ENCODE assay signal across 18 cellular contexts in the genomic region with DNA sequence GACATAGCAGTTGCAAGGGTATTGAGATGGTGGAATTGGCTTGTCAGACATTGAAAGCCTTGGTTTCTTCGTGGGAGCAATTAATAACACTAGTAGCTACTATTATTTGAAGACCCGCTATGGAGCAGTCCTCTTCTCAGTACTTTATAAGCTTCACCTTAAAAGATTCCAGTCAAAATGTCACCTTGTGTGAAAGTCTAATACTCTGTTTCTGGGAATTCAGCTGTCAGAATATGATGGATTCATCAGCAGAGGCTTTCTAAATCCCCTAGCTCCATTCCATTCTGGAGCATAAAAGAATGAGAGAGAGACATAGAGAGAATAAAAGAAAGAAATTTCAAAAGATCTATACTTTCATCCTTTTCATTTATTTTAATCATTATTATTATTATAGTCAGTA.
DNase-seq lines count a peak whose midpoint lies in the region; ATAC-seq, FAIRE-seq and TF ChIP-seq lines count a peak whose summit lies in the region.
"Had no signal": no experiment of that assay in that cellular context is flagged by ENCODE, and none has a peak within 500 bp of the region (broad histone marks: within the 10 kb centered on the region; RNA-seq: fewer than 3 reads in every experiment).

No MANE protein-coding gene starts in this region.

- no peaks in the 10 kb centered on the region for H3K79me2 ChIP-seq in astrocyte (ENCODE audit: insufficient read depth, low read length)
- no peaks in the 10 kb centered on the region for H3K79me2 ChIP-seq in hepatocyte
- H3K79me2 ChIP-seq in neural cell (replicated peaks; ENCODE audit: insufficient read depth, low read length): no peaks in the 10 kb centered on the region

- no peak overlapping the region for H3K9ac ChIP-seq in astrocyte (ENCODE audit: low read length)
- no peak overlapping the region for H3K9ac ChIP-seq in neural cell (ENCODE audit: low read length)
- H3K9ac ChIP-seq: GM23248 had no signal

- H2AFZ ChIP-seq in astrocyte (ENCODE audit: low read depth, low read length) (no peak overlapping the region), hepatocyte (no peak overlapping the region), neural cell (ENCODE audit: low read depth, low read length) (no peak overlapping the region)
- H2AFZ ChIP-seq: GM23248 had no signal

- H3K9me3 Mint-ChIP-seq in astrocyte (ENCODE audit: unreplicated experiment): peaks cover 3% of the 10 kb centered on the region
- H3K9me3 Mint-ChIP-seq in CD4-positive, alpha-beta memory T cell: peaks cover 0 to 8% (median 3%) of the 10 kb centered on the region in 8 donors

- CTCF ChIA-PET in CD4-positive, alpha-beta memory T cell (lab: Charles Lee; ENCODE audit: partially characterized antibody): no interaction called here

- H3K27me3 ChIP-seq in astrocyte (ENCODE audit: insufficient read depth, low read length) (no peaks in the 10 kb centered on the region), hepatocyte (no peaks in the 10 kb centered on the region), neural cell (ENCODE audit: insufficient read depth, low read depth, low read length) (no peaks in the 10 kb centered on the region), thyroid gland (no peaks in the 10 kb centered on the region), breast epithelium (no peaks in the 10 kb centered on the region)
- H3K27me3 ChIP-seq in CD4-positive, alpha-beta memory T cell (ENCODE audit: insufficient read depth, low read length): no peaks in the 10 kb centered on the region

- H4K20me1 ChIP-seq in astrocyte (ENCODE audit: insufficient read depth, low read length) (no peaks in the 10 kb centered on the region), hepatocyte (ENCODE audit: insufficient read depth, poor library complexity, severe bottlenecking) (no peaks in the 10 kb centered on the region), neural cell (ENCODE audit: insufficient read depth) (no peaks in the 10 kb centered on the region)

- no peaks in the 10 kb centered on the region for H3K36me3 Mint-ChIP-seq in astrocyte (ENCODE audit: low read depth, unreplicated experiment)
- no peaks in the 10 kb centered on the region for H3K36me3 Mint-ChIP-seq in CD4-positive, alpha-beta memory T cell
- H3K36me3 Mint-ChIP-seq: CD8-positive, alpha-beta T cell had no signal

- H3K4me1 ChIP-seq in astrocyte (ENCODE audit: insufficient read depth, low read length) (no peaks in the 10 kb centered on the region), hepatocyte (ENCODE audit: insufficient read depth) (peaks cover 18% of the 10 kb centered on the region), thyroid gland (peaks cover 10 to 11% of the 10 kb centered on the region in 2 donors), breast epithelium (no peaks in the 10 kb centered on the region)
- no peaks in the 10 kb centered on the region for H3K4me1 ChIP-seq in CD4-positive, alpha-beta memory T cell (ENCODE audit: insufficient read depth, low read length)
- H3K4me1 ChIP-seq: Caco-2 had no signal

- H3K4me3 ChIP-seq in astrocyte (ENCODE audit: insufficient read depth, low read depth, low read length) (no peak overlapping the region), hepatocyte (no peak overlapping the region), neural cell (ENCODE audit: low read length) (peak overlapping the region; percentile 12), thyroid gland (replicated peaks in 1 of 3) (no peak overlapping the region), breast epithelium (no peak overlapping the region)
- H3K4me3 ChIP-seq in CD4-positive, alpha-beta memory T cell (ENCODE audit: low read length in 2 of 2): no peak overlapping the region
- H3K4me3 ChIP-seq: GM23248 had no signal

- H3K27ac ChIP-seq in astrocyte (ENCODE audit: low read depth, low read length): no peak overlapping the region
- H3K27ac ChIP-seq in hepatocyte: peak overlapping the region; percentile 45
- peak overlapping the region; percentile 54 for H3K27ac ChIP-seq in neural cell (ENCODE audit: low read length)
- peak overlapping the region in 2 of 3 donors; percentile 11 to 53 for H3K27ac ChIP-seq in thyroid gland
- H3K27ac ChIP-seq in breast epithelium: no peak overlapping the region
- no peak overlapping the region for H3K27ac ChIP-seq in CD4-positive, alpha-beta memory T cell (ENCODE audit: low read depth, low read length)
- H3K27ac ChIP-seq: GM23248 had no signal

- peak; percentile 66 for TF ChIP-seq EP300 in neural cell (conservative IDR thresholded peaks at IDR 0.05; ENCODE audit: poor library complexity, severe bottlenecking)

- WGBS in hepatocyte (ENCODE audit: low lambda C conversion rate, missing lambda C conversion rate): 80% methylated on average over 2 of the region's 2 CpGs
- 64 to 78% methylated on average over 2 of the region's 2 CpGs for WGBS in thyroid gland, 2 donors

- no peak for DNase-seq in astrocyte (ENCODE audit: low read depth)
- DNase-seq in hepatocyte (ENCODE audit: low spot score): no peak
- DNase-seq in thyroid gland: no peak
- DNase-seq in breast epithelium (ENCODE audit: low spot score in 2 of 2): no peak
- DNase-seq in CD4-positive, alpha-beta memory T cell: no peak
- DNase-seq: C1 segment of cervical spinal cord; Caco-2; CD8-positive, alpha-beta T cell; DND-41; GM23248; H7; HCEC 1CT had no signal

- no peaks in the 10 kb centered on the region for H3K27me3 Mint-ChIP-seq in astrocyte (ENCODE audit: low read depth, unreplicated experiment)
- H3K27me3 Mint-ChIP-seq in CD4-positive, alpha-beta memory T cell: no peaks in the 10 kb centered on the region

- H3K4me3 Mint-ChIP-seq in astrocyte (ENCODE audit: unreplicated experiment): no peak overlapping the region
- H3K4me3 Mint-ChIP-seq in CD4-positive, alpha-beta memory T cell: no peak overlapping the region
- H3K4me3 Mint-ChIP-seq: CD8-positive, alpha-beta T cell had no signal

- no peak for TF ChIP-seq RAD21 in neural cell (conservative IDR thresholded peaks at IDR 0.05)

- TF ChIP-seq CTCF in astrocyte (IDR thresholded peaks at IDR 0.05; ENCODE audit: insufficient read depth, low read depth, low read length) (no peak), hepatocyte (IDR thresholded peaks at IDR 0.05; ENCODE audit: poor library complexity) (no peak), neural cell (IDR thresholded peaks at IDR 0.05; ENCODE audit: poor library complexity, severe bottlenecking) (no peak), thyroid gland (IDR thresholded peaks at IDR 0.05) (no peak), breast epithelium (IDR thresholded peaks at IDR 0.05) (no peak)

- peaks cover 22% of the 10 kb centered on the region for H3K4me1 Mint-ChIP-seq in astrocyte (ENCODE audit: low read depth, unreplicated experiment)
- no peaks in the 10 kb centered on the region for H3K4me1 Mint-ChIP-seq in CD4-positive, alpha-beta memory T cell

- no peaks in the 10 kb centered on the region for H3F3A ChIP-seq in neural cell (ENCODE audit: insufficient read depth, low read length, poor library complexity, severe bottlenecking)

- intact Hi-C loops in thyroid gland (cut with DNase I): no loop called here
- intact Hi-C loops in breast epithelium (cut with DNase I; ENCODE audit: low total_unique reads): no loop called here
- intact Hi-C loops in CD4-positive, alpha-beta memory T cell (cut with micrococcal nuclease): no loop called here

- H3K27ac Mint-ChIP-seq in astrocyte (ENCODE audit: unreplicated experiment): peak overlapping the region; percentile 50
- H3K27ac Mint-ChIP-seq in CD4-positive, alpha-beta memory T cell: no peak overlapping the region
- H3K27ac Mint-ChIP-seq: CD8-positive, alpha-beta T cell had no signal

- H3K36me3 ChIP-seq in astrocyte (ENCODE audit: insufficient read depth, low read length): no peaks in the 10 kb centered on the region
- no peaks in the 10 kb centered on the region for H3K36me3 ChIP-seq in hepatocyte (replicated peaks; ENCODE audit: insufficient read depth, low read depth)
- no peaks in the 10 kb centered on the region for H3K36me3 ChIP-seq in neural cell (ENCODE audit: insufficient read depth, low read length)
- no peaks in the 10 kb centered on the region for H3K36me3 ChIP-seq in thyroid gland
- no peaks in the 10 kb centered on the region for H3K36me3 ChIP-seq in breast epithelium
- no peaks in the 10 kb centered on the region for H3K36me3 ChIP-seq in CD4-positive, alpha-beta memory T cell (ENCODE audit: insufficient read depth, low read length)

- POLR2A ChIA-PET in CD4-positive, alpha-beta memory T cell (lab: Charles Lee; ENCODE audit: partially characterized antibody): no interaction called here

- no peak for ATAC-seq in GM18502 (IDR thresholded peaks at IDR 0.05; ENCODE audit: poor library complexity, unreplicated experiment)
- ATAC-seq: CD8-positive, alpha-beta T cell had no signal

- FAIRE-seq in astrocyte (lab: Jason Lieb, UNC): no peak
- FAIRE-seq: G401.6, GM12892, GM19239, H1 had no signal

- TF ChIP-seq POLR2A in thyroid gland (IDR thresholded peaks at IDR 0.05): no peak
- no peak for TF ChIP-seq POLR2A in breast epithelium (IDR thresholded peaks at IDR 0.05)

- H3K4me2 ChIP-seq in astrocyte (ENCODE audit: low read length): no peak overlapping the region
- peak overlapping the region; percentile 40 for H3K4me2 ChIP-seq in hepatocyte
- H3K4me2 ChIP-seq in neural cell (ENCODE audit: low read length): peak overlapping the region; percentile 37

- no peaks in the 10 kb centered on the region for H3K9me2 ChIP-seq in hepatocyte (replicated peaks; ENCODE audit: insufficient read depth)
- no peaks in the 10 kb centered on the region for H3K9me2 ChIP-seq in neural cell (ENCODE audit: insufficient read depth, low read length)

- H3K9me3 ChIP-seq in astrocyte (ENCODE audit: insufficient read depth, low read depth, low read length): no peaks in the 10 kb centered on the region
- no peaks in the 10 kb centered on the region for H3K9me3 ChIP-seq in hepatocyte (ENCODE audit: low read depth)
- H3K9me3 ChIP-seq in neural cell (ENCODE audit: low read length): no peaks in the 10 kb centered on the region
- no peaks in the 10 kb centered on the region for H3K9me3 ChIP-seq in thyroid gland
- no peaks in the 10 kb centered on the region for H3K9me3 ChIP-seq in breast epithelium
- no peaks in the 10 kb centered on the region for H3K9me3 ChIP-seq in CD4-positive, alpha-beta memory T cell (ENCODE audit: control insufficient read depth in 1 of 2, low read length in 2 of 2)
- H3K9me3 ChIP-seq: Caco-2 had no signal

Comparison
In these comparisons a context has a peak if more than half of its experiments do, and no peak if none do; other contexts are left out.
1. H3K27ac ChIP-seq: peak in hepatocyte (single experiment), neural cell (single experiment) and thyroid gland (2 of 3); none in astrocyte (single experiment), breast epithelium (0 of 2) and CD4-positive, alpha-beta memory T cell (single experiment).